1 cellular context compared by ENCODE assay signal in genomic region chr1:5734414-5734813, GRCh38.
TF ChIP-seq lines count a peak whose summit lies in the region.

No MANE protein-coding gene starts in this region.

TF ChIP-seq in WTC11, 78 proteins besides CTCF, POLR2A, EP300 and RAD21 (continued from another document):
- TF ChIP-seq PRDM15 (CRISPR knock-in tag; IDR thresholded peaks at IDR 0.05) (no peak), CREB1 (CRISPR knock-in tag; IDR thresholded peaks at IDR 0.05) (no peak), MLX (CRISPR knock-in tag; IDR thresholded peaks at IDR 0.05) (no peak), ERG (CRISPR knock-in tag; IDR thresholded peaks at IDR 0.05) (no peak), ZNF512 (CRISPR knock-in tag; IDR thresholded peaks at IDR 0.05; ENCODE audit: borderline replicate concordance) (no peak)
